1 cellular context compared by ENCODE assay signal in the genomic region with DNA sequence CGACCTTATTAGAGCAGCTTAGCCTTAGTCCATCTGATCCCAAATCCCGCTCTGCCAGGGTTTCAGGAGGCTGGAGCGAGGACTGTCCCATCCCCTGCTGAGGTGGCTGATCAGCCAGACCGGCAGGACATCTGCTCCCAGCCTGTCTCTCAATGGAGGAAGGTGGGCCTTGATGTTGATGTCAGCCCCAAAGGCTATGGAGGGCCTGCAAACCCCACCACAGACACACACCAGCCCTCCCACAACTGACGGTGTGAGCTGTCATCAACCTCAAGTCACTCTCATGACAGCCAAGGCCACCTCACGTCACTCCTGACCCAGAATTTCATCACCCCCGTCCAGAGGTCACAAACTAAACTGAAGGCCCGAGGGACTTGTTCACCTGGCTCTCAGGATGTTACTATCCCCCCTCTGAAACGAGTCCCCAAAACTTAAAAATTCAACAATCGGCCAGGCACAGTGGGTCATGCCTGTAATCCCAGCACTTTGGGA.
TF ChIP-seq lines count a peak whose summit lies in the region.

No MANE protein-coding gene starts in this region.

TF ChIP-seq in HepG2, 621 proteins besides CTCF, POLR2A, EP300 and RAD21 (continued from another document and continues in another):
- TF ChIP-seq, protein P1, sequence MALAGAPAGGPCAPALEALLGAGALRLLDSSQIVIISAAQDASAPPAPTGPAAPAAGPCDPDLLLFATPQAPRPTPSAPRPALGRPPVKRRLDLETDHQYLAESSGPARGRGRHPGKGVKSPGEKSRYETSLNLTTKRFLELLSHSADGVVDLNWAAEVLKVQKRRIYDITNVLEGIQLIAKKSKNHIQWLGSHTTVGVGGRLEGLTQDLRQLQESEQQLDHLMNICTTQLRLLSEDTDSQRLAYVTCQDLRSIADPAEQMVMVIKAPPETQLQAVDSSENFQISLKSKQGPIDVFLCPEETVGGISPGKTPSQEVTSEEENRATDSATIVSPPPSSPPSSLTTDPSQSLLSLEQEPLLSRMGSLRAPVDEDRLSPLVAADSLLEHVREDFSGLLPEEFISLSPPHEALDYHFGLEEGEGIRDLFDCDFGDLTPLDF (CRISPR knock-in tag; IDR thresholded peaks at IDR 0.05), result no peak
- peak; percentile 22; the same call in 1 of the 2 replicates for TF ChIP-seq KDM4B (CRISPR knock-in tag; IDR thresholded peaks at IDR 0.05)
- TF ChIP-seq, protein P2, sequence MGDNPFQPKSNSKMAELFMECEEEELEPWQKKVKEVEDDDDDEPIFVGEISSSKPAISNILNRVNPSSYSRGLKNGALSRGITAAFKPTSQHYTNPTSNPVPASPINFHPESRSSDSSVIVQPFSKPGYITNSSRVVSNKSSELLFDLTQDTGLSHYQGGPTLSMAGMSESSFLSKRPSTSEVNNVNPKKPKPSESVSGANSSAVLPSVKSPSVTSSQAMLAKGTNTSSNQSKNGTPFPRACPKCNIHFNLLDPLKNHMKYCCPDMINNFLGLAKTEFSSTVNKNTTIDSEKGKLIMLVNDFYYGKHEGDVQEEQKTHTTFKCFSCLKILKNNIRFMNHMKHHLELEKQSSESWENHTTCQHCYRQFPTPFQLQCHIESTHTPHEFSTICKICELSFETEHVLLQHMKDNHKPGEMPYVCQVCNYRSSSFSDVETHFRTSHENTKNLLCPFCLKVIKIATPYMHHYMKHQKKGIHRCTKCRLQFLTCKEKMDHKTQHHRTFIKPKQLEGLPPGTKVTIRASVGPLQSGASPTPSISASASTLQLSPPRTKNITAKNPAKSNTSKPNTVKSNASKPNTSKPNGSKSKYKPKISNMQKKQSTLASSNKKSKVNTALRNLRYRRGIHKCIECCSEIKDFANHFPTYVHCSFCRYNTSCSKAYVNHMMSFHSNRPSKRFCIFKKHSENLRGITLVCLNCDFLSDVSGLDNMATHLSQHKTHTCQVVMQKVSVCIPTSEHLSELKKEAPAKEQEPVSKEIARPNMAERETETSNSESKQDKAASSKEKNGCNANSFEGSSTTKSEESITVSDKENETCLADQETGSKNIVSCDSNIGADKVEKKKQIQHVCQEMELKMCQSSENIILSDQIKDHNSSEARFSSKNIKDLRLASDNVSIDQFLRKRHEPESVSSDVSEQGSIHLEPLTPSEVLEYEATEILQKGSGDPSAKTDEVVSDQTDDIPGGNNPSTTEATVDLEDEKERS (CRISPR knock-in tag; IDR thresholded peaks at IDR 0.05), result no peak
- TF ChIP-seq REL (CRISPR knock-in tag; conservative IDR thresholded peaks at IDR 0.05), result no peak
- TF ChIP-seq MAFF (IDR thresholded peaks at IDR 0.05; ENCODE audit: low read depth, low read length), result no peak
- TF ChIP-seq ZNF747 (CRISPR knock-in tag; IDR thresholded peaks at IDR 0.05; ENCODE audit: borderline replicate concordance), result 0 out of 2 replicates have a peak, but pooled peaks have one; percentile 24
- TF ChIP-seq RNF219 (CRISPR knock-in tag; IDR thresholded peaks at IDR 0.05), result 0 out of 2 replicates have a peak, but pooled peaks have one; percentile 33
- no peak for TF ChIP-seq ZNF672 (CRISPR knock-in tag; IDR thresholded peaks at IDR 0.05)
- TF ChIP-seq FOXP1 (IDR thresholded peaks at IDR 0.05), result no peak
- peak; percentile 16; the same call in 1 of the 2 replicates for TF ChIP-seq FOXP1 (CRISPR knock-in tag; IDR thresholded peaks at IDR 0.05)
- TF ChIP-seq ZNF44 (CRISPR knock-in tag; IDR thresholded peaks at IDR 0.05), result no peak
- TF ChIP-seq CEBPB (IDR thresholded peaks at IDR 0.05; ENCODE audit: borderline replicate concordance, low read depth, low read length), result peak; percentile 70; the same call in 1 of the 2 replicates
- no peak for TF ChIP-seq ZNF629 (CRISPR knock-in tag; conservative IDR thresholded peaks at IDR 0.05)
- TF ChIP-seq IRF2 (CRISPR knock-in tag; IDR thresholded peaks at IDR 0.05), result 0 out of 2 replicates have a peak, but pooled peaks have one; percentile 33
- TF ChIP-seq NRL (CRISPR knock-in tag; IDR thresholded peaks at IDR 0.05; ENCODE audit: borderline replicate concordance), result no peak
- TF ChIP-seq POLR2AphosphoS5 (IDR thresholded peaks at IDR 0.05; ENCODE audit: low read depth, low read length), result no peak
- no peak for TF ChIP-seq ZNF510 (CRISPR knock-in tag; IDR thresholded peaks at IDR 0.05; ENCODE audit: low read depth)
- peak; percentile 42; the same call in 1 of the 2 replicates for TF ChIP-seq ZNF580 (CRISPR knock-in tag; IDR thresholded peaks at IDR 0.05; ENCODE audit: borderline replicate concordance, low read depth)
- TF ChIP-seq ZNF18 (CRISPR knock-in tag; IDR thresholded peaks at IDR 0.05; ENCODE audit: insufficient replicate concordance), result peak; percentile 48
- peak; percentile 73 for TF ChIP-seq SALL1 (CRISPR knock-in tag; IDR thresholded peaks at IDR 0.05)
- no peak for TF ChIP-seq KLF6 (CRISPR knock-in tag; IDR thresholded peaks at IDR 0.05)
- no peak for TF ChIP-seq ZBTB44 (CRISPR knock-in tag; IDR thresholded peaks at IDR 0.05)
- TF ChIP-seq TOPORS (CRISPR knock-in tag; IDR thresholded peaks at IDR 0.05), result no peak
- TF ChIP-seq HOXA3 (CRISPR knock-in tag; IDR thresholded peaks at IDR 0.05), result peak; percentile 82
- TF ChIP-seq MTA1 (CRISPR knock-in tag; IDR thresholded peaks at IDR 0.05; ENCODE audit: borderline replicate concordance), result peak; percentile 71; the same call in 1 of the 2 replicates
- no peak for TF ChIP-seq SRF (IDR thresholded peaks at IDR 0.05; ENCODE audit: low read depth, low read length)
- 0 out of 2 replicates have a peak, but pooled peaks have one; percentile 31 for TF ChIP-seq ZBTB4 (CRISPR knock-in tag; IDR thresholded peaks at IDR 0.05; ENCODE audit: borderline replicate concordance)
- TF ChIP-seq AGO2 (optimal IDR thresholded peaks at IDR 0.05; ENCODE audit: low read depth, low read length), result no peak
- peak; percentile 50; the same call in 1 of the 2 replicates for TF ChIP-seq ZNF224 (CRISPR knock-in tag; IDR thresholded peaks at IDR 0.05)
- peak; percentile 71 for TF ChIP-seq HNF4A (CRISPR knock-in tag; IDR thresholded peaks at IDR 0.05)
- peak; percentile 50 for TF ChIP-seq THAP11 (CRISPR knock-in tag; IDR thresholded peaks at IDR 0.05)
- TF ChIP-seq HDAC2 (CRISPR knock-in tag; IDR thresholded peaks at IDR 0.05), result peak; percentile 64
- TF ChIP-seq ZNF160 (CRISPR knock-in tag; IDR thresholded peaks at IDR 0.05), result no peak
- TF ChIP-seq KLF11 (CRISPR knock-in tag; IDR thresholded peaks at IDR 0.05), result no peak
- TF ChIP-seq, protein P3, sequence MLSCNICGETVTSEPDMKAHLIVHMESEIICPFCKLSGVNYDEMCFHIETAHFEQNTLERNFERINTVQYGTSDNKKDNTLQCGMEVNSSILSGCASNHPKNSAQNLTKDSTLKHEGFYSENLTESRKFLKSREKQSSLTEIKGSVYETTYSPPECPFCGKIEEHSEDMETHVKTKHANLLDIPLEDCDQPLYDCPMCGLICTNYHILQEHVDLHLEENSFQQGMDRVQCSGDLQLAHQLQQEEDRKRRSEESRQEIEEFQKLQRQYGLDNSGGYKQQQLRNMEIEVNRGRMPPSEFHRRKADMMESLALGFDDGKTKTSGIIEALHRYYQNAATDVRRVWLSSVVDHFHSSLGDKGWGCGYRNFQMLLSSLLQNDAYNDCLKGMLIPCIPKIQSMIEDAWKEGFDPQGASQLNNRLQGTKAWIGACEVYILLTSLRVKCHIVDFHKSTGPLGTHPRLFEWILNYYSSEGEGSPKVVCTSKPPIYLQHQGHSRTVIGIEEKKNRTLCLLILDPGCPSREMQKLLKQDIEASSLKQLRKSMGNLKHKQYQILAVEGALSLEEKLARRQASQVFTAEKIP (CRISPR knock-in tag; IDR thresholded peaks at IDR 0.05; ENCODE audit: borderline replicate concordance), result no peak
- TF ChIP-seq KDM5B (CRISPR knock-in tag; IDR thresholded peaks at IDR 0.05; ENCODE audit: borderline replicate concordance), result peak; percentile 29; the same call in 1 of the 2 replicates
- peak; percentile 66; the same call in 1 of the 2 replicates for TF ChIP-seq NR2F6 (IDR thresholded peaks at IDR 0.05)
- TF ChIP-seq NR2F6 (CRISPR knock-in tag; IDR thresholded peaks at IDR 0.05), result peak; percentile 76
- TF ChIP-seq POLR2G (IDR thresholded peaks at IDR 0.05; ENCODE audit: low read depth, low read length), result peak; percentile 17; the same call in 1 of the 2 replicates
- peak; percentile 31; the same call in 1 of the 2 replicates for TF ChIP-seq ZNF691 (CRISPR knock-in tag; IDR thresholded peaks at IDR 0.05; ENCODE audit: borderline replicate concordance, low read depth)
- no peak for TF ChIP-seq HMG20A (CRISPR knock-in tag; IDR thresholded peaks at IDR 0.05; ENCODE audit: borderline replicate concordance)
- no peak for TF ChIP-seq FOXK2 (IDR thresholded peaks at IDR 0.05)
- peak; percentile 27; the same call in 1 of the 2 replicates for TF ChIP-seq BCL6 (CRISPR knock-in tag; IDR thresholded peaks at IDR 0.05)
- no peak for TF ChIP-seq JUN (CRISPR knock-in tag; IDR thresholded peaks at IDR 0.05)
- peak; percentile 45; the same call in 1 of the 2 replicates for TF ChIP-seq CREM (IDR thresholded peaks at IDR 0.05)
- no peak for TF ChIP-seq CREM (CRISPR knock-in tag; IDR thresholded peaks at IDR 0.05)
- no peak for TF ChIP-seq HHEX (CRISPR knock-in tag; IDR thresholded peaks at IDR 0.05)
- no peak for TF ChIP-seq JDP2 (CRISPR knock-in tag; IDR thresholded peaks at IDR 0.05; ENCODE audit: borderline replicate concordance)
- TF ChIP-seq ZNF761 (CRISPR knock-in tag; conservative IDR thresholded peaks at IDR 0.05), result 0 out of 2 replicates have a peak, but pooled peaks have one; percentile 35
- peak; percentile 28; the same call in 1 of the 2 replicates for TF ChIP-seq KAT7 (CRISPR knock-in tag; IDR thresholded peaks at IDR 0.05; ENCODE audit: borderline replicate concordance)
- TF ChIP-seq ZFP1 (CRISPR knock-in tag; IDR thresholded peaks at IDR 0.05), result 0 out of 2 replicates have a peak, but pooled peaks have one; percentile 25
- peak; percentile 27; the same call in 1 of the 2 replicates for TF ChIP-seq AKAP8 (CRISPR knock-in tag; IDR thresholded peaks at IDR 0.05)
